Comparison of ENCODE assay signal across 8 cellular contexts in genomic region chr2:28754321-28754720, GRCh38. TPM values are rescaled to one million over a fixed set of nuclear protein-coding genes. Genes with fewer than 3 reads are reported as not detected.
DNase-seq lines count a peak whose midpoint lies in the region; ATAC-seq and TF ChIP-seq lines count a peak whose summit lies in the region.

No MANE protein-coding gene starts in this region.

- peaks cover 7% of the 10 kb centered on the region; the same call in 1 of the 2 replicates for H3K9me1 ChIP-seq in IMR-90 (ENCODE audit: insufficient read depth, low read length)

- no CpG with 5 or more reads among the region's 4 CpGs for WGBS in IMR-90 (ENCODE audit: extremely low coverage in 2 of 2, insufficient read length in 1 of 2), 2 experiments

- DNase-seq in BE2C (no peak), IMR-90 (peak; percentile 26), astrocyte of the spinal cord (ENCODE audit: low read depth, low spot score) (peak; percentile 43), naive B cell (no peak), NCI-H1436 treated with DMSO at 0.1 percent for 48 hours (lab: John Stamatoyannopoulos, UW) (no peak), cerebellar nuclear complex (lab: John Stamatoyannopoulos, UW) (no peak)

- no peaks in the 10 kb centered on the region for H3K27me3 Mint-ChIP-seq in naive B cell

- H3K56ac ChIP-seq in IMR-90 (ENCODE audit: extremely low read depth, insufficient read depth, low read length): no peak overlapping the region

- H3K23ac ChIP-seq in IMR-90 (ENCODE audit: low read depth, low read length): peak overlapping the region; percentile 46; the same call in 1 of the 2 replicates

- H3K79me1 ChIP-seq in IMR-90 (ENCODE audit: low read depth in 1 of 2, low read length in 2 of 2): peaks cover 0 to 46% of the 10 kb centered on the region in 2 experiments; a peak in 2 of 4 replicates

- intact Hi-C loops in IMR-90 (cut with micrococcal nuclease): loop anchor here (5.0 kb wide), 1 partner anchor 72 kb away; no protein-coding TSS in a partner anchor

- no peak overlapping the region for H3K4ac ChIP-seq in IMR-90 (ENCODE audit: low read depth, low read length)

- H2AK9ac ChIP-seq in IMR-90 (replicated peaks; ENCODE audit: low read depth, low read length, poor library complexity): no peak overlapping the region

- H3K9me3 Mint-ChIP-seq in naive B cell: no peaks in the 10 kb centered on the region

- BruUV-seq in IMR-90 (replicated peaks; lab: Mats Ljungman, UMichigan): no TSS peak

- dilution Hi-C loops in IMR-90 (cut with HindIII; ENCODE audit: low sequenced_read_pairs, unreplicated experiment): no loop called here

- no peak overlapping the region for H2BK120ac ChIP-seq in IMR-90 (ENCODE audit: low read depth, low read length)

- peaks cover 52% of the 10 kb centered on the region for H4K20me1 ChIP-seq in IMR-90 (ENCODE audit: insufficient read depth, low read length)

- TF ChIP-seq CTCF in BE2C (IDR thresholded peaks at IDR 0.05; ENCODE audit: low read depth, low read length): no peak
- no peak for TF ChIP-seq CTCF in IMR-90 (conservative IDR thresholded peaks at IDR 0.05; ENCODE audit: low read depth, low read length)
- TF ChIP-seq CTCF in astrocyte of the spinal cord (IDR thresholded peaks at IDR 0.05; ENCODE audit: low read depth, low read length): no peak

- H3K14ac ChIP-seq in IMR-90 (replicated peaks; ENCODE audit: low read depth, low read length): no peak overlapping the region

- no peak overlapping the region for H4K91ac ChIP-seq in IMR-90 (ENCODE audit: insufficient read depth, low read depth, low read length)

- peak overlapping the region; percentile 57; the same call in 1 of the 2 replicates for H3K9ac ChIP-seq in IMR-90 (ENCODE audit: low read depth, low read length)

- H3K4me1 Mint-ChIP-seq in naive B cell: peaks cover 56 to 71% (median 63%) of the 10 kb centered on the region in 3 donors

- no peaks in the 10 kb centered on the region for H3K36me3 Mint-ChIP-seq in naive B cell

- POLR2A ChIA-PET in IMR-90 (lab: Charles Lee; ENCODE audit: unreplicated experiment): no interaction called here

- peak overlapping the region; percentile 59 for H3K4me2 ChIP-seq in IMR-90 (ENCODE audit: low read depth, low read length)

- H2AK5ac ChIP-seq in IMR-90 (ENCODE audit: low read depth, low read length): no peak overlapping the region

- no peaks in the 10 kb centered on the region for H3K9me3 ChIP-seq in BE2C
- H3K9me3 ChIP-seq in IMR-90 (ENCODE audit: control insufficient read depth, insufficient read depth, low read length): no peaks in the 10 kb centered on the region

- no peak for ATAC-seq in IMR-90 (ENCODE audit: low read depth)
- no peak for ATAC-seq in naive B cell (ENCODE audit: low read depth in 2 of 2)
- ATAC-seq in GM18498 (IDR thresholded peaks at IDR 0.05; ENCODE audit: unreplicated experiment): no peak
- no peak for ATAC-seq in HG03469 (IDR thresholded peaks at IDR 0.05; ENCODE audit: unreplicated experiment)

- H2AFZ ChIP-seq in IMR-90 (replicated peaks; ENCODE audit: low read length, poor library complexity): no peak overlapping the region

- H3K27ac Mint-ChIP-seq in naive B cell: peak overlapping the region in 3 of 6 donors; percentile 18 to 54 (median 41)

- no peak overlapping the region for H2BK15ac ChIP-seq in IMR-90 (ENCODE audit: low read depth, low read length)

- in situ Hi-C loops in IMR-90 (cut with MboI; ENCODE audit: low sequenced_read_pairs): loop anchor here (5.0 kb wide), 1 partner anchor 167 kb away; no protein-coding TSS in a partner anchor
- in situ Hi-C loops in astrocyte of the spinal cord (cut with HindIII; ENCODE audit: low sequenced_read_pairs): no loop called here

- no peaks in the 10 kb centered on the region for H3K27me3 ChIP-seq in BE2C
- no peaks in the 10 kb centered on the region for H3K27me3 ChIP-seq in IMR-90 (ENCODE audit: control insufficient read depth, insufficient read depth, low read length)

- H3K4me3 ChIP-seq in BE2C (ENCODE audit: low read depth, low read length) (peak overlapping the region; percentile 5; the same call in 1 of the 2 replicates), IMR-90 (ENCODE audit: insufficient read depth, low read depth, low read length) (peak overlapping the region; percentile 4; the same call in 1 of the 2 replicates), astrocyte of the spinal cord (ENCODE audit: low read depth, low read length) (peak overlapping the region; percentile 16)

- TF ChIP-seq RAD21 in IMR-90 (IDR thresholded peaks at IDR 0.05; ENCODE audit: low read length): no peak

- no peak overlapping the region for H3K18ac ChIP-seq in IMR-90 (ENCODE audit: low read depth, low read length)

- H2BK5ac ChIP-seq in IMR-90 (ENCODE audit: low read depth, low read length, poor library complexity, severe bottlenecking): no peak overlapping the region

- peak overlapping the region; percentile 25; the same call in 1 of the 2 replicates for H3K27ac ChIP-seq in IMR-90 (ENCODE audit: insufficient read depth, low read length)

- TF ChIP-seq POLR2A in IMR-90 (IDR thresholded peaks at IDR 0.05; ENCODE audit: low read depth, low read length): no peak

- H4K8ac ChIP-seq in IMR-90 (ENCODE audit: low read depth in 2 of 2, low read length in 2 of 2): no peak overlapping the region

- H3K36me3 ChIP-seq in BE2C (peaks cover 10% of the 10 kb centered on the region), IMR-90 (ENCODE audit: control insufficient read depth, insufficient read depth, low read length) (peaks cover 5% of the 10 kb centered on the region)

- H3K4me1 ChIP-seq in BE2C (peaks cover 7% of the 10 kb centered on the region), IMR-90 (ENCODE audit: control insufficient read depth, insufficient read depth, low read length) (peaks cover 17% of the 10 kb centered on the region)

- CTCF ChIA-PET in IMR-90 (lab: Yijun Ruan, JAX): interaction anchor here (0.9 to 1.9 kb wide), 4 partner anchors 38 to 193 kb away, joined by 3 to 8 read pairs (median 4); no protein-coding TSS in a partner anchor

- no peak overlapping the region for H2BK20ac ChIP-seq in IMR-90 (ENCODE audit: low read depth, low read length)

- H4K5ac ChIP-seq in IMR-90 (ENCODE audit: low read depth, low read length): no peak overlapping the region

- peak overlapping the region in 5 of 8 donors; percentile 9 to 44 (median 40) for H3K4me3 Mint-ChIP-seq in naive B cell

TF ChIP-seq in IMR-90, 13 proteins besides CTCF, POLR2A, EP300 and RAD21:
- TF ChIP-seq SMC3 (IDR thresholded peaks at IDR 0.05; ENCODE audit: low read depth, low read length) (no peak), BHLHE40 (IDR thresholded peaks at IDR 0.05; ENCODE audit: low read depth, low read length) (no peak), MAZ (IDR thresholded peaks at IDR 0.05; ENCODE audit: borderline replicate concordance, low read depth, low read length) (no peak), MAFK (IDR thresholded peaks at IDR 0.05; ENCODE audit: low read depth, low read length) (no peak), FOS (IDR thresholded peaks at IDR 0.05; ENCODE audit: low read depth, low read length) (no peak), USF2 (IDR thresholded peaks at IDR 0.05; ENCODE audit: low read depth, low read length) (no peak), MXI1 (IDR thresholded peaks at IDR 0.05; ENCODE audit: borderline replicate concordance, low read depth, low read length) (no peak), RFX5 (IDR thresholded peaks at IDR 0.05; ENCODE audit: low read depth, low read length) (no peak), RCOR1 (IDR thresholded peaks at IDR 0.05; ENCODE audit: insufficient replicate concordance, low read length) (no peak), CEBPB (IDR thresholded peaks at IDR 0.05; ENCODE audit: low read depth, low read length) (no peak), ELK1 (IDR thresholded peaks at IDR 0.05; ENCODE audit: borderline replicate concordance, low read depth, low read length) (no peak), CHD1 (IDR thresholded peaks at IDR 0.05; ENCODE audit: low read depth, low read length) (no peak), NFE2L2 (IDR thresholded peaks at IDR 0.05; ENCODE audit: low read depth, low read length) (no peak)

RNA-seq across cellular contexts. Expression of gene PPP1CB, which starts 2.7 kb away (rescaled TPM):
- polyA plus RNA-seq in BE2C (2012; ENCODE audit: insufficient read depth, insufficient read length, low read depth): 91.1 TPM
- total RNA-seq in IMR-90 (2012; rRNA removed): 111 and 271 TPM in 2 replicates
- polyA plus RNA-seq in IMR-90 (2012; rRNA removed): 20.4 and 37.7 TPM in 2 replicates
- 9.2 and 10.0 TPM in 2 replicates for polyA plus RNA-seq in IMR-90 (2012; cell fraction: cytosol; rRNA removed)
- polyA plus RNA-seq in IMR-90 (2012; cell fraction: nucleus; rRNA removed; ENCODE audit: low replicate concordance): 4.0 and 16.3 TPM in 2 replicates
- 10 to 100 TPM; 62.4 to 93.3 (median 86.9) TPM for polyA plus RNA-seq in naive B cell (ENCODE audit: low read depth in 6 of 6)

RNA-seq across cellular contexts. Expression of gene SPDYA, which starts 56.3 kb away (rescaled TPM):
- 1.0 TPM for polyA plus RNA-seq in BE2C (2012; ENCODE audit: insufficient read depth, insufficient read length, low read depth)
- not detected in 2 replicates for total RNA-seq in IMR-90 (2012; rRNA removed)
- not detected in 2 replicates for polyA plus RNA-seq in IMR-90 (2012; rRNA removed)
- 0.03 TPM in 1 of 2 replicates, not detected in the other for polyA plus RNA-seq in IMR-90 (2012; cell fraction: cytosol; rRNA removed)
- 0.18 TPM in 1 of 2 replicates, not detected in the other for polyA plus RNA-seq in IMR-90 (2012; cell fraction: nucleus; rRNA removed; ENCODE audit: low replicate concordance)
- polyA plus RNA-seq in naive B cell (ENCODE audit: low read depth in 6 of 6): under 1 TPM in 3 of 6 donors, not detected in 3; 0.29 to 0.41 (median 0.37) TPM

Comparison
In these comparisons a context has a peak if more than half of its experiments do, and no peak if none do; other contexts are left out.
1. DNase-seq: peak in IMR-90 (single experiment) and astrocyte of the spinal cord (single experiment); none in BE2C (single experiment), naive B cell (single experiment), NCI-H1436 treated with DMSO at 0.1 percent for 48 hours (single experiment) and cerebellar nuclear complex (0 of 2).
2. Peak in every context shown above with its lines, with median percentiles within 50 percentile points of each other: H3K4me3 ChIP-seq.